19 cellular contexts compared by ENCODE assay signal in the genomic region with DNA sequence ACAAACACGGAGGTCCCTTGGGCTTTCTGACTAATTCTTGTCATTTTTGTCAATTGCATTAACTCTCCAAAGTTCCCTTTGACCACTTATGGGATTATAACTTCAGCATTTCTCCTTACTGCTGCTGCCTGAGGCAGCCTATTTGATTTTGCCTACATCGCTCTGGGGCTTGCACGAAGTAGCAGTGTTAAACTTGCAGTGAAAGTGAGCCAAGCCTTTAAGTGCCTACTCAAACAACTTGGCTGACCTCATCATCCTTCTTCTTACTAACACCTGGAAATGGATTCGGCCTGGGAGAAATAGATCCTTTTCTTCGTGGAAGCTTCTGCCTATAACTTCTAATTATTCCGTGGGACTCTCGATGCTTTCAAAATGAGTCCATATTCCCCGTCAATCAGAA.
DNase-seq lines count a peak whose midpoint lies in the region; ATAC-seq, FAIRE-seq and TF ChIP-seq lines count a peak whose summit lies in the region.
"Had no signal": no experiment of that assay in that cellular context is flagged by ENCODE, and none has a peak within 500 bp of the region (broad histone marks: within the 10 kb centered on the region; RNA-seq: fewer than 3 reads in every experiment).

No MANE protein-coding gene starts in this region.

- WGBS in pancreas, 2 donors: 57 to 62% methylated on average over 8 of the region's 8 CpGs

- no peaks in the 10 kb centered on the region for H3K9me3 ChIP-seq in pancreas
- H3K9me3 ChIP-seq: BLaER1, Caco-2 had no signal

- ATAC-seq in pancreas (peak in 3 of 4 donors; percentile 48 to 58 (median 53)), GM21576 (IDR thresholded peaks at IDR 0.05; ENCODE audit: unreplicated experiment) (no peak), GM21737 (IDR thresholded peaks at IDR 0.05; ENCODE audit: unreplicated experiment) (no peak)

- DNase-seq in NCI-H2196 (lab: John Stamatoyannopoulos, UW; ENCODE audit: unreplicated experiment) (peak; percentile 1), NCI-H2196 treated with DMSO at 0.1 percent for 48 hours (lab: John Stamatoyannopoulos, UW; ENCODE audit: unreplicated experiment) (no peak), DMS79 treated with DMSO at 0.1 percent for 48 hours (lab: John Stamatoyannopoulos, UW) (peak; percentile 85), NCI-H69 (lab: John Stamatoyannopoulos, UW) (peak; percentile 18), pancreas (no peak), foreskin fibroblast (no peak)
- DNase-seq: 8988T; AML-193; Caco-2; CD8-positive, alpha-beta memory T cell; EL; HCEC 1CT; HFFc6 had no signal

- no peaks in the 10 kb centered on the region for H3K27me3 ChIP-seq in pancreas
- H3K27me3 ChIP-seq: BLaER1 had no signal

- no peak overlapping the region for H3K27ac ChIP-seq in pancreas
- H3K27ac ChIP-seq: BLaER1, HL-60 had no signal

- no peaks in the 10 kb centered on the region for H3K36me3 ChIP-seq in pancreas
- H3K36me3 ChIP-seq: BLaER1 had no signal

- no peak for FAIRE-seq in pancreas (lab: Jason Lieb, UNC)
- FAIRE-seq: G401.6, GM12891 had no signal

- TF ChIP-seq CTCF in pancreas (IDR thresholded peaks at IDR 0.05) (no peak), foreskin fibroblast (IDR thresholded peaks at IDR 0.05; ENCODE audit: low read depth, low read length) (no peak)

- intact Hi-C loops in pancreas (cut with DNase I): no loop called here

- peaks cover 0 to 8% (median 7%) of the 10 kb centered on the region in 3 donors for H3K4me1 ChIP-seq in pancreas
- H3K4me1 ChIP-seq: BLaER1, Caco-2 had no signal

- H3K4me3 ChIP-seq in pancreas (no peak overlapping the region), foreskin fibroblast (ENCODE audit: low read depth in 1 of 2, low read length in 2 of 2) (no peak overlapping the region)
- H3K4me3 ChIP-seq: BLaER1 had no signal

Comparison
In these comparisons a context has a peak if more than half of its experiments do, and no peak if none do; other contexts are left out.
1. DNase-seq: peak in NCI-H2196 (single experiment), DMS79 treated with DMSO at 0.1 percent for 48 hours (single experiment) and NCI-H69 (single experiment); none in NCI-H2196 treated with DMSO at 0.1 percent for 48 hours (single experiment), pancreas (0 of 6) and foreskin fibroblast (0 of 2).
2. ATAC-seq: peak in pancreas (3 of 4); none in GM21576 (single experiment) and GM21737 (single experiment).